In the genomic region with DNA sequence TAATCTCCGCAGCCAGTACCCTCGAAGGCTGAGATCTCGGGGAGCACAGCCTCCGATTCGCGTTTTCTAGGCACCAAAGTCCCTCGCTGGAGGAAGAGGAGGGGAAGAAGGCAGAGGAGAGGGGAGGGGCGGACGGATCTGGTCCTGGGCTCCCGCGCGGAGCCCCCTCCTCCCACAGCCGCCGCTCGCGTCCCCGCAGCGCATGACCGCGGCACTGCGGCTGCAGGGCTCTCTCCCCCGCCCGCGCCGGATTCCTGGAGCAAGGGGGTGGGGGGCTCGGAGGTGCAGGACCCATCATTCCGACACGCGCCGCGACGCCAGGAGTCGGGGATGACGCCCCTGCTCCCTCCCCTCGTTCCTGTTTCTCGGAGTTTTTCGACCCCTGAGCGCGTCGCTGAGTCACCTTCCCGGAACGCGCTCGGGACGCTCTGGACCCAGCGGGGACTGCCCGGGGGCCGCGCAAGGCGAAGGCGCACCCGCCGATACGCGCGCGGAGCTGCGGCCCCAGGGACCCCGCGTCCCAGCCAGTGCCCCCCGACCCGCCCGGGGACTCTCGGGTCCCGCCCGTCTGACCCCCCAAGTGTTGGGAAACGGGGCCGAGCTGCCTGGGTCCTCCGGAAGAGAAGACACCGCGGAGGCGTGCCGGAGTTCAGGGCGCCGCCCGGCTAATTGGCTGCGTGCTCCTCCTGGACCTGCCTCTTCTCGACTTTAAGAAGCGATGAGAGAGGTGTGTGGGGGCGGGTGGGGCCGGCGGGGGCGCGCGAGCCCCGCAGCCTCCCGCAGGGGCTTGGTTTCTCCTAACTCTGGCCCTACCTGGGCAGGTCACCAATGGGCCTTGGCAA, we compare ENCODE assay signal across 8 cellular contexts. TPM values are rescaled to one million over a fixed set of nuclear protein-coding genes. Genes with fewer than 3 reads are reported as not detected.
A peak's percentile ranks its signal among the peaks of the same experiment; 100 is the strongest.
DNase-seq lines count a peak whose midpoint lies in the region; ATAC-seq and TF ChIP-seq lines count a peak whose summit lies in the region.

No MANE protein-coding gene starts in this region.

- peak overlapping the region; percentile 21 to 79 (median 43) for H3K27ac ChIP-seq in right lobe of liver

- no peaks in the 10 kb centered on the region for H3K9me3 Mint-ChIP-seq in chondrocyte (ENCODE audit: low read depth)

- H3K9me3 ChIP-seq in right lobe of liver = no peaks in the 10 kb centered on the region

- no peak for TF ChIP-seq POLR2A in right lobe of liver (IDR thresholded peaks at IDR 0.05)

- H3K4me3 ChIP-seq in right lobe of liver = peak overlapping the region; percentile 47 to 55 (median 51)

- no peaks in the 10 kb centered on the region for H3K27me3 Mint-ChIP-seq in chondrocyte (ENCODE audit: low read depth)

- peak overlapping the region; percentile 77 for H3K27ac Mint-ChIP-seq in chondrocyte (ENCODE audit: unreplicated experiment)

- under 1% methylated on average over 23 of the region's 87 CpGs for WGBS in right lobe of liver (ENCODE audit: insufficient coverage, low coverage, low lambda C conversion rate, missing lambda C conversion rate)

- H3K4me1 ChIP-seq in right lobe of liver = peaks cover 0 to 34% (median 8%) of the 10 kb centered on the region in 4 donors

- no peaks in the 10 kb centered on the region for H3K27me3 ChIP-seq in right lobe of liver

- no peak for TF ChIP-seq CTCF in chondrocyte (IDR thresholded peaks at IDR 0.05)
- no peak for TF ChIP-seq CTCF in right lobe of liver (IDR thresholded peaks at IDR 0.05)

- H3K4me1 Mint-ChIP-seq in chondrocyte (ENCODE audit: low read depth) = peaks cover 16% of the 10 kb centered on the region

- ATAC-seq in right lobe of liver = peak; percentile 1 to 23 (median 14)
- no peak for ATAC-seq in GM21786 (IDR thresholded peaks at IDR 0.05; ENCODE audit: unreplicated experiment)

- H3K36me3 ChIP-seq in right lobe of liver = no peaks in the 10 kb centered on the region

- DNase-seq in DMS 273 treated with DMSO at 0.1 percent for 48 hours (lab: John Stamatoyannopoulos, UW) = peak; percentile 31
- peak; percentile 39 for DNase-seq in HS-27A (ENCODE audit: low read depth)
- DNase-seq in UCSD-AML1 (lab: John Stamatoyannopoulos, UW; ENCODE audit: unreplicated experiment) = peak; percentile 64
- no peak for DNase-seq in chondrocyte (ENCODE audit: low spot score)
- peak in 2 of 3 donors; percentile 54 to 65 for DNase-seq in right lobe of liver
- DNase-seq in stimulated activated CD8-positive, alpha-beta memory T cell treated with anti-CD3 and anti-CD28 coated beads, Interleukin-12 subunit alpha, Interleukin-12 subunit beta, amount 100 ng/mL, for 1 hour (ENCODE audit: low read depth) = peak; percentile 41
- DNase-seq in NCI-H2029 (lab: John Stamatoyannopoulos, UW) = no peak

- intact Hi-C loops in right lobe of liver (cut with DNase I) = no loop called here

- no peaks in the 10 kb centered on the region for H3K36me3 Mint-ChIP-seq in chondrocyte (ENCODE audit: low read depth)

- peak overlapping the region; percentile 80 for H3K4me3 Mint-ChIP-seq in chondrocyte (ENCODE audit: unreplicated experiment)

RNA-seq across cellular contexts. Expression of gene SPHK1, which starts 1.4 kb away (rescaled TPM):
- total RNA-seq in chondrocyte (5.8 to 12.8 TPM (median 12.7 TPM) in 3 replicates), right lobe of liver (1 to 10 TPM in 4 of 6 experiments, under 1 TPM in 2; 0.35 to 2.6 (median 1.5) TPM)

RNA-seq across cellular contexts. Expression of gene PRPSAP1, which starts 29.3 kb away (rescaled TPM):
- total RNA-seq in chondrocyte (41.4 to 59.0 TPM (median 55.3 TPM) in 3 replicates), right lobe of liver (10 to 100 TPM; 39.3 to 55.6 (median 45.1) TPM)

Comparison
In these comparisons a context has a peak if more than half of its experiments do, and no peak if none do; other contexts are left out.
1. DNase-seq: peak in DMS 273 treated with DMSO at 0.1 percent for 48 hours (single experiment), HS-27A (single experiment), UCSD-AML1 (single experiment), right lobe of liver (2 of 3) and stimulated activated CD8-positive, alpha-beta memory T cell treated with anti-CD3 and anti-CD28 coated beads, Interleukin-12 subunit alpha, Interleukin-12 subunit beta, amount 100 ng/mL, for 1 hour (single experiment); none in chondrocyte (single experiment) and NCI-H2029 (single experiment).